Comparison of ENCODE assay signal across 23 cellular contexts in the genomic region with DNA sequence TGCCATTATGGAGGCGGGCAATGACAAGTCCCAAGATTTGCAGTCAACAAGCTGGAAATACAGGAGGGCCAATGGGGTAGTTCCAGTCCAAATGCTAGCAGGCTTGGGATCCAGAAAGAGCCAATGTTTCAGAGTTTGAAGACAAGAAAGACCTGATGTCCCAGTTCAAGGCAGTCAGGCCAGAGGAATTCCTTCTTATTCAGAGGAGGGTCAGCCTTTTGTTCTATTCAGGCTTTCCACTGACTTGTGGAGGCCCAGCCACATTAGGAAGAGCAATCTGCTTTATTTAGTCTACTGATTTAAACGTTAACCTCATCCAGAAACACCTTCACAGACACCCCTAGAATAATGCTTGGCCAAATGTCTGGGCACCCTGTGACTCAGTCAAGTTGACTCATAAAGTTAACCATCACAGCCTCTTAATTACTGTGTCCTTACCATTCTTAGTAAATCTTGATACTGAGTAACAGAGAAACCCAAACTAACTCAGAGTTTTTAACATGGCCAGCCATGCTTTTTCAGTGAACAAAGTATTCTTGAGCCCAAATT. TPM values are rescaled to one million over a fixed set of nuclear protein-coding genes. Genes with fewer than 3 reads are reported as not detected.
DNase-seq lines count a peak whose midpoint lies in the region; ATAC-seq, FAIRE-seq and TF ChIP-seq lines count a peak whose summit lies in the region.
"Had no signal": no experiment of that assay in that cellular context is flagged by ENCODE, and none has a peak within 500 bp of the region (broad histone marks: within the 10 kb centered on the region; RNA-seq: fewer than 3 reads in every experiment).

No MANE protein-coding gene starts in this region.

- no peaks in the 10 kb centered on the region for H3K27me3 Mint-ChIP-seq in astrocyte (ENCODE audit: low read depth, unreplicated experiment)
- peaks cover under 1% of the 10 kb centered on the region for H3K27me3 Mint-ChIP-seq in neural progenitor cell (ENCODE audit: insufficient read depth, low read depth)

- H3K4me1 Mint-ChIP-seq in astrocyte (ENCODE audit: low read depth, unreplicated experiment) (peaks cover 7% of the 10 kb centered on the region), neural progenitor cell (peaks cover 3% of the 10 kb centered on the region)
- H3K4me1 Mint-ChIP-seq: activated naive CD8-positive, alpha-beta T cell treated with anti-CD3 and anti-CD28 coated beads, Interleukin-2, amount 10 ng/mL, durations not matched to agents 7 days and 5 days; stimulated activated naive B cell treated with anti-CD40 and anti-IgM and Interleukin-4, amounts not matched to agents 10 μg/mL and 1 μg/mL and 100 μg/mL, for 72 hours; T-cell had no signal

- H3K4me3 Mint-ChIP-seq in astrocyte (ENCODE audit: unreplicated experiment) (no peak overlapping the region), neural progenitor cell (no peak overlapping the region)
- H3K4me3 Mint-ChIP-seq: activated CD4-positive, alpha-beta memory T cell treated with anti-CD3 and anti-CD28 coated beads, Interleukin-2, amount 10 ng/mL, durations not matched to agents 7 days and 5 days; activated naive CD8-positive, alpha-beta T cell treated with anti-CD3 and anti-CD28 coated beads, Interleukin-2, amount 10 ng/mL, durations not matched to agents 7 days and 5 days; stimulated activated naive B cell treated with anti-CD40 and anti-IgM and Interleukin-4, amounts not matched to agents 10 μg/mL and 1 μg/mL and 100 μg/mL, for 72 hours; T-cell had no signal

- H3K9me3 ChIP-seq in GM23248 (ENCODE audit: low read depth) (no peaks in the 10 kb centered on the region), astrocyte (ENCODE audit: insufficient read depth, low read depth, low read length) (no peaks in the 10 kb centered on the region), neural progenitor cell (ENCODE audit: low read depth) (no peaks in the 10 kb centered on the region), mucosa of descending colon (no peaks in the 10 kb centered on the region)
- H3K9me3 ChIP-seq: breast epithelium, thyroid gland had no signal

- H3K27me3 ChIP-seq in GM23248 (replicated peaks; ENCODE audit: insufficient read depth) = no peaks in the 10 kb centered on the region
- H3K27me3 ChIP-seq in astrocyte (ENCODE audit: insufficient read depth, low read length) = no peaks in the 10 kb centered on the region
- no peaks in the 10 kb centered on the region for H3K27me3 ChIP-seq in neural progenitor cell
- H3K27me3 ChIP-seq: breast epithelium, thyroid gland had no signal

- H3K4me2 ChIP-seq in GM23248 (ENCODE audit: unreplicated experiment) (no peak overlapping the region), astrocyte (ENCODE audit: low read length) (no peak overlapping the region), neural progenitor cell (no peak overlapping the region)

- TF ChIP-seq CTCF in astrocyte (IDR thresholded peaks at IDR 0.05; ENCODE audit: insufficient read depth, low read depth, low read length) = no peak
- no peak for TF ChIP-seq CTCF in neural progenitor cell (IDR thresholded peaks at IDR 0.05)
- TF ChIP-seq CTCF in mucosa of descending colon (IDR thresholded peaks at IDR 0.05) = no peak

- DNase-seq in ELR (ENCODE audit: low read depth) = peak; percentile 19
- DNase-seq in GM23248 = peak; percentile 44
- peak; percentile 31 for DNase-seq in astrocyte (ENCODE audit: low read depth)
- DNase-seq in neural progenitor cell (ENCODE audit: low spot score) = peak; percentile 56
- DNase-seq in NCI-H128 (lab: John Stamatoyannopoulos, UW; ENCODE audit: unreplicated experiment) = no peak
- no peak for DNase-seq in pons (ENCODE audit: low spot score)
- DNase-seq in mucosa of descending colon = no peak
- DNase-seq: activated CD4-positive, alpha-beta memory T cell treated with anti-CD3 and anti-CD28 coated beads, Interleukin-2, amount 10 ng/mL, durations not matched to agents 7 days and 5 days; activated naive CD8-positive, alpha-beta T cell treated with anti-CD3 and anti-CD28 coated beads, Interleukin-2, amount 10 ng/mL, durations not matched to agents 7 days and 5 days; AML-193; cortex of kidney; DMS79 treated with DMSO at 0.1 percent for 48 hours; foreskin melanocyte; NCI-H146; NCI-H748 treated with DMSO at 0.1 percent for 48 hours; OCI-M1; SHP77 treated with DMSO at 0.1 percent for 48 hours; stimulated activated naive B cell treated with anti-CD40 and anti-IgM and Interleukin-4, amounts not matched to agents 10 μg/mL and 1 μg/mL and 100 μg/mL, for 72 hours; T-cell; thyroid gland had no signal

- H3K36me3 Mint-ChIP-seq in astrocyte (ENCODE audit: low read depth, unreplicated experiment) (no peaks in the 10 kb centered on the region), neural progenitor cell (no peaks in the 10 kb centered on the region)
- H3K36me3 Mint-ChIP-seq: activated naive CD8-positive, alpha-beta T cell treated with anti-CD3 and anti-CD28 coated beads, Interleukin-2, amount 10 ng/mL, durations not matched to agents 7 days and 5 days; stimulated activated naive B cell treated with anti-CD40 and anti-IgM and Interleukin-4, amounts not matched to agents 10 μg/mL and 1 μg/mL and 100 μg/mL, for 72 hours; T-cell had no signal

- H4K20me1 ChIP-seq in GM23248 (ENCODE audit: insufficient read depth) (no peaks in the 10 kb centered on the region), astrocyte (ENCODE audit: insufficient read depth, low read length) (no peaks in the 10 kb centered on the region), neural progenitor cell (ENCODE audit: low read depth) (no peaks in the 10 kb centered on the region)

- H3K27ac ChIP-seq in GM23248 (no peak overlapping the region), astrocyte (ENCODE audit: low read depth, low read length) (no peak overlapping the region), neural progenitor cell (no peak overlapping the region)
- H3K27ac ChIP-seq: thyroid gland had no signal

- no peak overlapping the region for H3K9ac ChIP-seq in GM23248
- H3K9ac ChIP-seq in astrocyte (ENCODE audit: low read length) = no peak overlapping the region
- no peak overlapping the region for H3K9ac ChIP-seq in neural progenitor cell

- no peak for FAIRE-seq in astrocyte (lab: Jason Lieb, UNC)
- FAIRE-seq: HepG2 had no signal

- no peak overlapping the region for H2AFZ ChIP-seq in GM23248
- H2AFZ ChIP-seq in astrocyte (ENCODE audit: low read depth, low read length) = no peak overlapping the region
- peak overlapping the region; percentile 4 for H2AFZ ChIP-seq in neural progenitor cell (replicated peaks)

- no peak for ATAC-seq in mucosa of descending colon
- ATAC-seq: HepG2; sciatic nerve; stimulated activated naive B cell treated with anti-CD40 and anti-IgM and Interleukin-4, amounts not matched to agents 10 μg/mL and 1 μg/mL and 100 μg/mL, for 72 hours; T-cell had no signal

- peaks cover 3% of the 10 kb centered on the region; the same call in 1 of the 2 replicates for H3K4me1 ChIP-seq in GM23248 (ENCODE audit: insufficient read depth)
- no peaks in the 10 kb centered on the region for H3K4me1 ChIP-seq in astrocyte (ENCODE audit: insufficient read depth, low read length)
- peaks cover 9% of the 10 kb centered on the region for H3K4me1 ChIP-seq in neural progenitor cell
- H3K4me1 ChIP-seq in mucosa of descending colon (ENCODE audit: low read depth) = no peaks in the 10 kb centered on the region
- H3K4me1 ChIP-seq: breast epithelium, thyroid gland had no signal

- WGBS in GM23248 (ENCODE audit: low coverage in 1 of 2, low lambda C conversion rate in 2 of 2, missing lambda C conversion rate in 2 of 2), 2 experiments = 31 to 49% methylated on average over 2 of the region's 2 CpGs

- H3K4me3 ChIP-seq in GM23248 (no peak overlapping the region), astrocyte (ENCODE audit: insufficient read depth, low read depth, low read length) (no peak overlapping the region), neural progenitor cell (no peak overlapping the region), mucosa of descending colon (no peak overlapping the region)
- H3K4me3 ChIP-seq: breast epithelium, thyroid gland had no signal

- H3F3A ChIP-seq in GM23248 (ENCODE audit: insufficient read depth) (peaks cover 7% of the 10 kb centered on the region; the same call in 1 of the 2 replicates), neural progenitor cell (ENCODE audit: low read depth) (no peaks in the 10 kb centered on the region)

- H3K36me3 ChIP-seq in GM23248 (ENCODE audit: low read depth) = no peaks in the 10 kb centered on the region
- H3K36me3 ChIP-seq in astrocyte (ENCODE audit: insufficient read depth, low read length) = no peaks in the 10 kb centered on the region
- H3K36me3 ChIP-seq in neural progenitor cell = no peaks in the 10 kb centered on the region
- H3K36me3 ChIP-seq in mucosa of descending colon (ENCODE audit: low read depth) = no peaks in the 10 kb centered on the region
- H3K36me3 ChIP-seq: breast epithelium, thyroid gland had no signal

- H3K27ac Mint-ChIP-seq in astrocyte (ENCODE audit: unreplicated experiment) = peak overlapping the region; percentile 11
- H3K27ac Mint-ChIP-seq in neural progenitor cell = no peak overlapping the region
- H3K27ac Mint-ChIP-seq: activated CD4-positive, alpha-beta memory T cell treated with anti-CD3 and anti-CD28 coated beads, Interleukin-2, amount 10 ng/mL, durations not matched to agents 7 days and 5 days; activated naive CD8-positive, alpha-beta T cell treated with anti-CD3 and anti-CD28 coated beads, Interleukin-2, amount 10 ng/mL, durations not matched to agents 7 days and 5 days; stimulated activated naive B cell treated with anti-CD40 and anti-IgM and Interleukin-4, amounts not matched to agents 10 μg/mL and 1 μg/mL and 100 μg/mL, for 72 hours; T-cell had no signal

- peaks cover under 1% of the 10 kb centered on the region for H3K9me3 Mint-ChIP-seq in astrocyte (ENCODE audit: unreplicated experiment)
- H3K9me3 Mint-ChIP-seq in neural progenitor cell = peaks cover 2% of the 10 kb centered on the region
- H3K9me3 Mint-ChIP-seq: activated CD4-positive, alpha-beta memory T cell treated with anti-CD3 and anti-CD28 coated beads, Interleukin-2, amount 10 ng/mL, durations not matched to agents 7 days and 5 days; activated naive CD8-positive, alpha-beta T cell treated with anti-CD3 and anti-CD28 coated beads, Interleukin-2, amount 10 ng/mL, durations not matched to agents 7 days and 5 days had no signal

- in situ Hi-C loops in GM23248 (cut with MboI) = no loop called here

- intact Hi-C loops in mucosa of descending colon (cut with DNase I, micrococcal nuclease) = no loop called here

- no peaks in the 10 kb centered on the region for H3K9me2 ChIP-seq in GM23248 (ENCODE audit: insufficient read depth)

- H3K79me2 ChIP-seq in GM23248 (ENCODE audit: insufficient read depth) (no peaks in the 10 kb centered on the region), astrocyte (ENCODE audit: insufficient read depth, low read length) (no peaks in the 10 kb centered on the region), neural progenitor cell (ENCODE audit: low read depth) (no peaks in the 10 kb centered on the region)

RNA-seq across cellular contexts. Expression of gene NPHP3, which starts 50.9 kb away (rescaled TPM):
- 27.2 and 29.5 TPM in 2 replicates for total RNA-seq in GM23248 (2014; rRNA removed; shearing (Covaris generic))
- 10.5 and 11.6 TPM in 2 replicates for polyA plus RNA-seq in GM23248 (2016; fragmentation: Nextera tagmentation; extraction: Ambion mirVana)
- total RNA-seq in astrocyte (32.0 and 32.5 TPM in 2 replicates), neural progenitor cell (ENCODE audit: low replicate concordance) (34.7 and 73.1 TPM in 2 replicates), mucosa of descending colon (10 to 100 TPM; 18.0 to 32.7 (median 21.5) TPM)

Comparison
In these comparisons a context has a peak if more than half of its experiments do, and no peak if none do; other contexts are left out.
1. DNase-seq: peak in ELR (single experiment), GM23248 (single experiment), astrocyte (single experiment) and neural progenitor cell (single experiment); none in NCI-H128 (single experiment), pons (single experiment) and mucosa of descending colon (0 of 3).